ENCODE assay signal across 9 cellular contexts in genomic region chr15:35289029-35289617, GRCh38.
A peak's percentile ranks its signal among the peaks of the same experiment; 100 is the strongest.
DNase-seq lines count a peak whose midpoint lies in the region; ATAC-seq, FAIRE-seq and TF ChIP-seq lines count a peak whose summit lies in the region.
"Had no signal": no experiment of that assay in that cellular context is flagged by ENCODE, and none has a peak within 500 bp of the region (broad histone marks: within the 10 kb centered on the region; RNA-seq: fewer than 3 reads in every experiment).

No MANE protein-coding gene starts in this region.

- H3K4me1 ChIP-seq in upper lobe of left lung: no peaks in the 10 kb centered on the region

- TF ChIP-seq EP300 in upper lobe of left lung (IDR thresholded peaks at IDR 0.05): no peak

- H3K36me3 ChIP-seq in upper lobe of left lung: no peaks in the 10 kb centered on the region

- H3K27ac ChIP-seq in upper lobe of left lung: no peak overlapping the region
- H3K27ac ChIP-seq: epithelial cell of prostate had no signal

- H3K4me3 ChIP-seq in GM12865 (ENCODE audit: low read depth, low read length) (no peak overlapping the region), upper lobe of left lung (no peak overlapping the region)

- ATAC-seq in upper lobe of left lung (ENCODE audit: low FRiP score in 2 of 2) (peak in 1 of 2 donors; percentile 71), HG02981 (IDR thresholded peaks at IDR 0.05; ENCODE audit: unreplicated experiment) (no peak), HG03108 (IDR thresholded peaks at IDR 0.05; ENCODE audit: unreplicated experiment) (no peak)

- 37 to 40% methylated on average over 3 of the region's 3 CpGs for WGBS in upper lobe of left lung, 2 donors

- DNase-seq in GM12865 (ENCODE audit: low read depth): peak; percentile 58
- DNase-seq in NAMALWA (ENCODE audit: low spot score): peak; percentile 48
- peak; percentile 73 for DNase-seq in amniotic epithelial cell (ENCODE audit: low read depth)
- peak; percentile 64 for DNase-seq in iPS-NIHi7 (ENCODE audit: extremely low spot score)
- DNase-seq in upper lobe of left lung: no peak

- TF ChIP-seq CTCF in GM12865 (IDR thresholded peaks at IDR 0.05; ENCODE audit: insufficient read depth, low read depth, low read length, missing control alignments) (peak; percentile 65), upper lobe of left lung (IDR thresholded peaks at IDR 0.05) (peak; percentile 42 to 62 (median 56))

- no peaks in the 10 kb centered on the region for H3K27me3 ChIP-seq in upper lobe of left lung

- peak; percentile 93 for FAIRE-seq in A204.1 (lab: Jason Lieb, UNC)

- TF ChIP-seq POLR2A in upper lobe of left lung (IDR thresholded peaks at IDR 0.05): no peak

- no peaks in the 10 kb centered on the region for H3K9me3 ChIP-seq in upper lobe of left lung

Comparison
In these comparisons a context has a peak if more than half of its experiments do, and no peak if none do; other contexts are left out.
1. DNase-seq: peak in GM12865 (single experiment), NAMALWA (single experiment), amniotic epithelial cell (single experiment) and iPS-NIHi7 (single experiment); none in upper lobe of left lung (0 of 2).